ENCODE assay signal across 31 cellular contexts in genomic region chr4:151564321-151564720, GRCh38.
"Had no signal": no experiment of that assay in that cellular context is flagged by ENCODE, and none has a peak within 500 bp of the region (broad histone marks: within the 10 kb centered on the region; RNA-seq: fewer than 3 reads in every experiment).

No MANE protein-coding gene starts in this region.

- H3K27ac ChIP-seq: breast epithelium, esophagus squamous epithelium, heart right ventricle, left lung, right atrium auricular region, spleen, thoracic aorta, upper lobe of left lung had no signal

- H3K9me3 Mint-ChIP-seq: activated CD4-positive, alpha-beta memory T cell treated with anti-CD3 and anti-CD28 coated beads, Interleukin-2, amount 10 ng/mL, durations not matched to agents 7 days and 5 days; activated CD4-positive, alpha-beta T cell treated with anti-CD3 and anti-CD28 coated beads, Interleukin-2, amount 10 ng/mL, durations not matched to agents 24 days and 14 days; activated naive CD4-positive, alpha-beta T cell treated with anti-CD3 and anti-CD28 coated beads, Interleukin-2, amount 10 ng/mL, durations not matched to agents 7 days and 5 days; activated naive CD8-positive, alpha-beta T cell treated with anti-CD3 and anti-CD28 coated beads, Interleukin-2, amount 10 ng/mL, durations not matched to agents 7 days and 5 days; activated T-cell treated with anti-CD3 and anti-CD28 coated beads, Interleukin-2, amount 50 U/mL, for 24 hours; dendritic cell treated with granulocyte-macrophage colony-stimulating factor and Interleukin-4, amounts not matched to agents 40 ng/mL and 50 ng/mL, for 4 days; naive thymus-derived CD8-positive, alpha-beta T cell; neural crest cell had no signal

- H3K27me3 ChIP-seq: breast epithelium, esophagus squamous epithelium, heart right ventricle, left lung, right atrium auricular region, upper lobe of left lung had no signal

- H3K36me3 ChIP-seq: breast epithelium, esophagus squamous epithelium, heart right ventricle, left lung, right atrium auricular region, spleen, thoracic aorta, upper lobe of left lung had no signal

- H3K36me3 Mint-ChIP-seq: activated naive CD4-positive, alpha-beta T cell treated with anti-CD3 and anti-CD28 coated beads, Interleukin-2, amount 10 ng/mL, durations not matched to agents 7 days and 5 days; activated naive CD8-positive, alpha-beta T cell treated with anti-CD3 and anti-CD28 coated beads, Interleukin-2, amount 10 ng/mL, durations not matched to agents 7 days and 5 days had no signal

- H3K9me3 ChIP-seq: breast epithelium, esophagus squamous epithelium, heart right ventricle, left lung, right atrium auricular region, spleen, thoracic aorta, upper lobe of left lung had no signal

- H3K4me1 Mint-ChIP-seq: activated CD4-positive, alpha-beta memory T cell treated with anti-CD3 and anti-CD28 coated beads, Interleukin-2, amount 10 ng/mL, durations not matched to agents 7 days and 5 days; activated CD4-positive, alpha-beta T cell treated with anti-CD3 and anti-CD28 coated beads, Interleukin-2, amount 10 ng/mL, durations not matched to agents 24 days and 14 days; activated naive CD4-positive, alpha-beta T cell treated with anti-CD3 and anti-CD28 coated beads, Interleukin-2, amount 10 ng/mL, durations not matched to agents 7 days and 5 days; neural crest cell had no signal

- ATAC-seq: heart right ventricle; left lung; naive thymus-derived CD8-positive, alpha-beta T cell; stimulated activated naive CD8-positive, alpha-beta T cell treated with anti-CD3 and anti-CD28 coated beads, Interleukin-15, Interleukin-2, amounts not matched to agents 100 U/mL and 50 U/mL, for 24 hours; T-helper 17 cell had no signal

- H3K4me3 Mint-ChIP-seq: activated CD4-positive, alpha-beta memory T cell treated with anti-CD3 and anti-CD28 coated beads, Interleukin-2, amount 10 ng/mL, durations not matched to agents 7 days and 5 days; activated CD4-positive, alpha-beta T cell treated with anti-CD3 and anti-CD28 coated beads, Interleukin-2, amount 10 ng/mL, durations not matched to agents 24 days and 14 days; activated naive CD4-positive, alpha-beta T cell treated with anti-CD3 and anti-CD28 coated beads, Interleukin-2, amount 10 ng/mL, durations not matched to agents 7 days and 5 days; activated naive CD8-positive, alpha-beta T cell treated with anti-CD3 and anti-CD28 coated beads, Interleukin-2, amount 10 ng/mL, durations not matched to agents 7 days and 5 days; activated T-cell treated with anti-CD3 and anti-CD28 coated beads, Interleukin-2, amount 50 U/mL, for 24 hours; dendritic cell treated with granulocyte-macrophage colony-stimulating factor and Interleukin-4, amounts not matched to agents 40 ng/mL and 50 ng/mL, for 4 days; naive thymus-derived CD8-positive, alpha-beta T cell; neural crest cell; T-helper 17 cell had no signal

- H3K4me3 ChIP-seq: breast epithelium, esophagus squamous epithelium, heart right ventricle, left lung, lung, right atrium auricular region, spleen, thoracic aorta, upper lobe of left lung had no signal

- H3K27ac Mint-ChIP-seq: activated CD4-positive, alpha-beta memory T cell treated with anti-CD3 and anti-CD28 coated beads, Interleukin-2, amount 10 ng/mL, durations not matched to agents 7 days and 5 days; activated CD4-positive, alpha-beta T cell treated with anti-CD3 and anti-CD28 coated beads, Interleukin-2, amount 10 ng/mL, durations not matched to agents 24 days and 14 days; activated naive CD4-positive, alpha-beta T cell treated with anti-CD3 and anti-CD28 coated beads, Interleukin-2, amount 10 ng/mL, durations not matched to agents 7 days and 5 days; activated naive CD8-positive, alpha-beta T cell treated with anti-CD3 and anti-CD28 coated beads, Interleukin-2, amount 10 ng/mL, durations not matched to agents 7 days and 5 days; activated T-cell treated with anti-CD3 and anti-CD28 coated beads, Interleukin-2, amount 50 U/mL, for 24 hours; dendritic cell treated with granulocyte-macrophage colony-stimulating factor and Interleukin-4, amounts not matched to agents 40 ng/mL and 50 ng/mL, for 4 days; naive thymus-derived CD8-positive, alpha-beta T cell; T-helper 17 cell had no signal

- DNase-seq: activated CD4-positive, alpha-beta memory T cell treated with anti-CD3 and anti-CD28 coated beads, Interleukin-2, amount 10 ng/mL, durations not matched to agents 7 days and 5 days; activated CD4-positive, alpha-beta T cell treated with anti-CD3 and anti-CD28 coated beads, Interleukin-2, amount 10 ng/mL, durations not matched to agents 24 days and 14 days; activated CD4-positive, CD25-positive, alpha-beta regulatory T cell treated with anti-CD3 and anti-CD28 coated beads, Interleukin-2, amount 50 U/mL, for 72 hours; activated CD8-positive, alpha-beta memory T cell treated with anti-CD3 and anti-CD28 coated beads, Interleukin-2, amount 50 U/mL, for 48 hours; activated gamma-delta T cell; activated naive CD4-positive, alpha-beta T cell treated with anti-CD3 and anti-CD28 coated beads, Interleukin-2, amount 10 ng/mL, durations not matched to agents 7 days and 5 days; activated naive CD8-positive, alpha-beta T cell treated with anti-CD3 and anti-CD28 coated beads, Interleukin-2, amount 10 ng/mL, durations not matched to agents 7 days and 5 days; activated T-cell treated with anti-CD3 and anti-CD28 coated beads, Interleukin-2, amount 50 U/mL, for 24 hours; amniotic stem cell; central memory CD4-positive, alpha-beta T cell; effector CD4-positive, alpha-beta T cell; esophagus squamous epithelium; foreskin melanocyte; heart right ventricle; kidney glomerular epithelial cell; left lung; naive thymus-derived CD8-positive, alpha-beta T cell; occipital lobe; spleen; stimulated activated CD4-positive, alpha-beta T cell treated with anti-CD3 and anti-CD28 coated beads, Interleukin-2, amount 100 ng/mL, for 48 hours; stimulated activated naive CD8-positive, alpha-beta T cell treated with anti-CD3 and anti-CD28 coated beads, Interleukin-15, Interleukin-2, amounts not matched to agents 100 U/mL and 50 U/mL, for 24 hours; SW 1271; T-helper 17 cell; T1000; upper lobe of left lung had no signal

- H3K27me3 Mint-ChIP-seq: activated naive CD4-positive, alpha-beta T cell treated with anti-CD3 and anti-CD28 coated beads, Interleukin-2, amount 10 ng/mL, durations not matched to agents 7 days and 5 days had no signal

- H3K4me1 ChIP-seq: breast epithelium, left lung, right atrium auricular region, spleen, upper lobe of left lung had no signal
